30 cellular contexts compared by ENCODE assay signal in the genomic region with DNA sequence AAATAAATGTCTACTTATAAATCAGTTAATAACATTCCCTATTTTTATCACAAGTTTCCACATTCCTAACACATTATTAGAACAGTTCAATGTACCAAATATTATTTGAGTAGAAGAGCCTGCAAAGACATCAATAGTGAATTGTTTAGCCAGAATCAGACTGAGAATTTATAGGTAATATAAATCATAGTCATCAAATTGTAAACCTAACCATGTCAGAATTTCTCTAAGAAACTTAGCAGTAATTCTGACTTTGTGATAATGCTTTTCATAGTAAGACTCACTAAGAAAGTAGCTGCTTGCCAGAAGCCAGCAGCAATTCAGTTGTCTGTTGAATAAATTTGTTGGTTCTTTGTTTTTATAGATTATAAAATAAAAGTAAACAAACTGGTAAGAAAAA.
"Had no signal": no experiment of that assay in that cellular context is flagged by ENCODE, and none has a peak within 500 bp of the region (broad histone marks: within the 10 kb centered on the region; RNA-seq: fewer than 3 reads in every experiment).

No MANE protein-coding gene starts in this region.

- FAIRE-seq: astrocyte, bronchial epithelial cell, colon had no signal

- H3K27ac ChIP-seq: brain microvascular endothelial cell, esophagus muscularis mucosa, foreskin keratinocyte, gastrocnemius medialis, heart left ventricle had no signal

- H3K36me3 ChIP-seq: brain microvascular endothelial cell, esophagus muscularis mucosa, gastrocnemius medialis had no signal

- H3K27me3 ChIP-seq: brain microvascular endothelial cell, esophagus muscularis mucosa, foreskin keratinocyte, gastrocnemius medialis, heart left ventricle had no signal

- H3K4me1 ChIP-seq: foreskin keratinocyte, gastrocnemius medialis had no signal

- H3K4me3 ChIP-seq: esophagus muscularis mucosa, gastrocnemius medialis, heart left ventricle had no signal

- H3K9me3 ChIP-seq: esophagus muscularis mucosa, gastrocnemius medialis, heart left ventricle had no signal

- ATAC-seq: activated CD4-positive, alpha-beta T cell treated with anti-CD3 and anti-CD28 coated beads for 36 hours; activated T-cell treated with anti-CD3 and anti-CD28 coated beads, Interleukin-2, amount 50 U/mL, for 4 hours; activated T-helper 17 cell treated with anti-CD3 and anti-CD28 coated beads, Interleukin-2, amount 50 U/mL, for 72 hours; effector memory CD8-positive, alpha-beta T cell; foreskin keratinocyte; gastrocnemius medialis; heart left ventricle; T-helper 17 cell had no signal

- DNase-seq: activated CD4-positive, alpha-beta memory T cell treated with anti-CD3 and anti-CD28 coated beads for 36 hours; activated CD4-positive, alpha-beta T cell treated with anti-CD3 and anti-CD28 coated beads for 36 hours; activated CD4-positive, alpha-beta T cell treated with anti-CD3 and anti-CD28 coated beads, Interleukin-2, amount 10 ng/mL, durations not matched to agents 24 days and 14 days; activated CD4-positive, CD25-positive, alpha-beta regulatory T cell; activated CD4-positive, CD25-positive, alpha-beta regulatory T cell treated with anti-CD3 and anti-CD28 coated beads, Interleukin-2, amount 50 U/mL, for 72 hours; activated effector memory CD4-positive, alpha-beta T cell treated with Interleukin-2 at 50 U/mL for 16 hours; activated gamma-delta T cell treated with Interleukin-2 at 50 U/mL for 16 hours; activated naive CD4-positive, alpha-beta T cell treated with anti-CD3 and anti-CD28 coated beads, Interleukin-2, amount 50 U/mL, for 16 hours; activated naive CD4-positive, alpha-beta T cell treated with Interleukin-2 at 50 U/mL for 16 hours; activated T-cell treated with anti-CD3 and anti-CD28 coated beads, Interleukin-2, amount 50 U/mL, for 4 hours; amniotic stem cell; anterior cingulate cortex; brain microvascular endothelial cell; cortex of kidney; dermis blood vessel endothelial cell; effector CD4-positive, alpha-beta T cell; effector memory CD8-positive, alpha-beta T cell; erythroblast; foreskin keratinocyte; gastrocnemius medialis; glutamatergic neuron; heart left ventricle; T-helper 1 cell; T-helper 17 cell; T1000 had no signal
